ENCODE assay signal across 9 cellular contexts in the genomic region with DNA sequence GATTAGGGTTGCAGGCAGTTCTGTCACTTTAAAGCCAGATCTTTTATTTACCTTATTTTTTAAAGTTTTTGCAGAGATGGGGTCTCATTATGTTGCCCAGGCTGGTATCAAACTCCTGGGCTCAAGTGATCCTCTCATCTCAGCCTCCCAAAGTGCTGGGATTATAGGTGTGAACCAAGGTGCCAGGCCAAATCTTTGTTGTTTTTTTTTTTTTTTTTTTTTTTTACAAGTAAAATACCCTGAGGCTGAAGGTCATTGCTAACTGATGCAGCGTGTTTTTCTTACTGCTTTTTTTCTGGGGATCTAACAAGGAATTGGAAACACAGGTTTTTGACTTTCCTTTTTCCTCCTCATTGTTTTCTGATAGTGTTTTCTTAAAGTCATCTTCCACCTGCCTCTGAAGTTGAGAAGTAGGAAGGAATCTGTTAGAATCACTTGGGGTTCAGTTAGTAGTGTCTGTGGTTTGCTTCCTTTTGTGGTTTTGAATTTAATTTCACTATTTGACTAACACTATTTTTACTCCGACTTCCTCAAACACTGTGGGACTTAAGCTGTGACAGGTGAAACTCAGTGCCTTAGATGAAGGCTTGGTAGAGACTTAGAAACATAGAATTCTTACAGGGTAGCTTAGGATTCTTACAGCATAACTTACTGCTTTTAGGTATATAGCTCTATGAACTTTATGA. TPM values are rescaled to one million over a fixed set of nuclear protein-coding genes. Genes with fewer than 3 reads are reported as not detected.
A peak's percentile ranks its signal among the peaks of the same experiment; 100 is the strongest.
DNase-seq lines count a peak whose midpoint lies in the region; ATAC-seq and TF ChIP-seq lines count a peak whose summit lies in the region.
"Had no signal": no experiment of that assay in that cellular context is flagged by ENCODE, and none has a peak within 500 bp of the region (broad histone marks: within the 10 kb centered on the region; RNA-seq: fewer than 3 reads in every experiment).

No MANE protein-coding gene starts in this region.

- H2AFZ ChIP-seq in SU-DHL-6 (ENCODE audit: low read depth, low read length, severe bottlenecking): no peak overlapping the region

- no peaks in the 10 kb centered on the region for H3K27me3 ChIP-seq in SU-DHL-6 (ENCODE audit: low read length)

- peaks cover 23% of the 10 kb centered on the region for H3K36me3 ChIP-seq in SU-DHL-6 (ENCODE audit: low read length)

- no peak overlapping the region for H3K4me3 Mint-ChIP-seq in osteocyte (ENCODE audit: unreplicated experiment)

- H3K9ac ChIP-seq in SU-DHL-6 (ENCODE audit: low read length): peak overlapping the region; percentile 28; the same call in 1 of the 2 replicates

- peaks cover 42% of the 10 kb centered on the region for H3K4me1 Mint-ChIP-seq in osteocyte (ENCODE audit: unreplicated experiment)

- no peak for TF ChIP-seq CTCF in SU-DHL-6 (IDR thresholded peaks at IDR 0.05; ENCODE audit: insufficient read depth, low read length, poor library complexity, severe bottlenecking)
- no peak for TF ChIP-seq CTCF in osteocyte (IDR thresholded peaks at IDR 0.05)

- H3K36me3 Mint-ChIP-seq in osteocyte (ENCODE audit: unreplicated experiment): peaks cover 21% of the 10 kb centered on the region

- H4K20me1 ChIP-seq in SU-DHL-6 (ENCODE audit: low read depth, low read length): peaks cover 31% of the 10 kb centered on the region

- H3K4me2 ChIP-seq in SU-DHL-6 (ENCODE audit: low read depth, low read length, poor library complexity, severe bottlenecking): peak overlapping the region; percentile 77

- peak overlapping the region; percentile 48 for H3K27ac Mint-ChIP-seq in osteocyte (ENCODE audit: unreplicated experiment)

- H3K27ac ChIP-seq in SU-DHL-6 (ENCODE audit: low read depth, low read length): peak overlapping the region; percentile 74

- no peaks in the 10 kb centered on the region for H3K9me3 Mint-ChIP-seq in osteocyte (ENCODE audit: unreplicated experiment)

- H3K27me3 Mint-ChIP-seq in osteocyte (ENCODE audit: unreplicated experiment): no peaks in the 10 kb centered on the region

- H3K4me3 ChIP-seq in SU-DHL-6 (ENCODE audit: insufficient read depth, low read length, poor library complexity, severe bottlenecking): peak overlapping the region; percentile 32
- H3K4me3 ChIP-seq: skin epidermis had no signal

- peak; percentile 12 for DNase-seq in stimulated activated CD4-positive, alpha-beta T cell treated with anti-CD3 and anti-CD28 coated beads, Interleukin-15, amount 100 ng/mL, for 24 hours
- DNase-seq in stimulated activated CD4-positive, alpha-beta T cell treated with anti-CD3 and anti-CD28 coated beads, Interleukin-4, amount 100 ng/mL, for 24 hours: no peak
- no peak for DNase-seq in osteocyte (ENCODE audit: extremely low spot score, unreplicated experiment)
- DNase-seq in dermis blood vessel endothelial cell: no peak
- no peak for DNase-seq in DMS153 treated with DMSO at 0.1 percent for 48 hours (lab: John Stamatoyannopoulos, UW; ENCODE audit: unreplicated experiment)
- DNase-seq in activated effector memory CD4-positive, alpha-beta T cell treated with anti-CD3 and anti-CD28 coated beads, Interleukin-2, amount 50 U/mL, for 16 hours: no peak

- no peaks in the 10 kb centered on the region for H3K9me3 ChIP-seq in SU-DHL-6 (ENCODE audit: insufficient read depth, low read length)

- no peaks in the 10 kb centered on the region for H3K9me2 ChIP-seq in SU-DHL-6 (replicated peaks; ENCODE audit: insufficient read depth, low read length)

- H3F3A ChIP-seq in SU-DHL-6 (ENCODE audit: insufficient read depth): peaks cover 29% of the 10 kb centered on the region

- peaks cover 97% of the 10 kb centered on the region for H3K79me2 ChIP-seq in SU-DHL-6 (ENCODE audit: insufficient read depth, low read length)

- peak; percentile 84 for ATAC-seq in HG03066 (IDR thresholded peaks at IDR 0.05; ENCODE audit: low read depth, unreplicated experiment)

RNA-seq across cellular contexts. Expression of gene CLTC, which starts 22.2 kb away (rescaled TPM):
- total RNA-seq in osteocyte: 297 and 319 TPM in 2 replicates
- 477 and 761 TPM in 2 replicates for total RNA-seq in dermis blood vessel endothelial cell
